10 cellular contexts compared by ENCODE assay signal in genomic region chr10:16967000-16967865, GRCh38.
DNase-seq lines count a peak whose midpoint lies in the region; ATAC-seq, FAIRE-seq and TF ChIP-seq lines count a peak whose summit lies in the region.
"Had no signal": no experiment of that assay in that cellular context is flagged by ENCODE, and none has a peak within 500 bp of the region (broad histone marks: within the 10 kb centered on the region; RNA-seq: fewer than 3 reads in every experiment).

No MANE protein-coding gene starts in this region.

- H3K9ac ChIP-seq in HCT116 (ENCODE audit: low read length), result no peak overlapping the region
- no peak overlapping the region for H3K9ac ChIP-seq in HepG2 (ENCODE audit: insufficient read depth, low read depth, low read length)

- intact Hi-C loops in HCT116 (cut with micrococcal nuclease) (no loop called here), HepG2 (cut with micrococcal nuclease; ENCODE audit: unreplicated experiment) (no loop called here)

- H3K36me3 ChIP-seq in ACC112 (ENCODE audit: insufficient read depth, low read length) (no peaks in the 10 kb centered on the region), HCT116 (ENCODE audit: control insufficient read depth in 1 of 2, insufficient read depth in 2 of 2, low read length in 2 of 2) (no peaks in the 10 kb centered on the region), HepG2 (replicated peaks in 1 of 2; ENCODE audit: control insufficient read depth in 1 of 2, insufficient read depth in 2 of 2, low read length in 2 of 2) (no peaks in the 10 kb centered on the region)

- no peak for TF ChIP-seq EP300 in HepG2 (IDR thresholded peaks at IDR 0.05; ENCODE audit: low read depth in 2 of 2, low read length in 2 of 2)
- no peak for TF ChIP-seq EP300 in HepG2 (CRISPR knock-in tag; IDR thresholded peaks at IDR 0.05; ENCODE audit: borderline replicate concordance)

- H3K9me3 ChIP-seq in HCT116 (ENCODE audit: control insufficient read depth in 1 of 2, insufficient read depth in 1 of 2, low read depth in 1 of 2, low read length in 2 of 2), result no peaks in the 10 kb centered on the region
- no peaks in the 10 kb centered on the region for H3K9me3 ChIP-seq in HepG2 (ENCODE audit: low read length)

- H3K4me2 ChIP-seq in HCT116 (ENCODE audit: low read length), result peak overlapping the region; percentile 67; the same call in 1 of the 2 replicates
- H3K4me2 ChIP-seq in HepG2 (ENCODE audit: low read depth, low read length), result no peak overlapping the region

- H3K27ac ChIP-seq in ACC112 (ENCODE audit: low read depth, low read length) (peak overlapping the region; percentile 89), HCT116 (ENCODE audit: low read depth, low read length) (no peak overlapping the region), HepG2 (ENCODE audit: extremely low read length, insufficient read depth, low read length) (no peak overlapping the region)

- BruUV-seq in HCT116 (replicated peaks; lab: Mats Ljungman, UMichigan), result no TSS peak
- no TSS peak for BruUV-seq in HepG2 (replicated peaks; lab: Mats Ljungman, UMichigan)

- POLR2A ChIA-PET in HCT116 (lab: Charles Lee), result no interaction called here
- POLR2A ChIA-PET in HepG2 (lab: Yijun Ruan, JAX), result no interaction called here

- ATAC-seq in HCT116 (no peak), HepG2 (no peak), HG03280 (IDR thresholded peaks at IDR 0.05; ENCODE audit: unreplicated experiment) (no peak)
- ATAC-seq: naive thymus-derived CD8-positive, alpha-beta T cell; stimulated activated memory B cell treated with anti-CD40 and anti-IgM and Interleukin-4, amounts not matched to agents 10 μg/mL and 1 μg/mL and 100 μg/mL, for 72 hours had no signal

- H3K4me1 ChIP-seq in ACC112 (ENCODE audit: control insufficient read depth, insufficient read depth, low read length, unreplicated experiment), result peaks cover 38% of the 10 kb centered on the region
- H3K4me1 ChIP-seq in HCT116 (ENCODE audit: control insufficient read depth in 1 of 2, insufficient read depth in 2 of 2, low read length in 2 of 2), result peaks cover 22 to 36% of the 10 kb centered on the region in 2 experiments
- no peaks in the 10 kb centered on the region for H3K4me1 ChIP-seq in HepG2 (ENCODE audit: insufficient read depth, low read length)

- no peak for TF ChIP-seq POLR2A in HCT116 (IDR thresholded peaks at IDR 0.05; ENCODE audit: borderline replicate concordance, extremely low read depth, insufficient read depth, insufficient read length)
- TF ChIP-seq POLR2A in HepG2 (IDR thresholded peaks at IDR 0.05; ENCODE audit: insufficient read depth in 1 of 2, low read depth in 2 of 2, low read length in 2 of 2), result no peak

- H4K20me1 ChIP-seq in HCT116 (ENCODE audit: insufficient read depth) (no peaks in the 10 kb centered on the region), HepG2 (ENCODE audit: insufficient read depth, low read length) (no peaks in the 10 kb centered on the region)

- peak overlapping the region; percentile 45; the same call in 1 of the 2 replicates for H3K4me3 ChIP-seq in ACC112 (ENCODE audit: low read depth, low read length)
- H3K4me3 ChIP-seq in HCT116 (replicated peaks in 1 of 2; ENCODE audit: low read depth in 1 of 2, low read length in 2 of 2), result no peak overlapping the region
- H3K4me3 ChIP-seq in cardiac fibroblast (replicated peaks in 1 of 2; ENCODE audit: low read depth in 2 of 2, low read length in 2 of 2), result no peak overlapping the region
- no peak overlapping the region for H3K4me3 ChIP-seq in HepG2 (replicated peaks in 1 of 3; ENCODE audit: insufficient read depth in 1 of 3, low read depth in 2 of 3, low read length in 3 of 3)

- H3K9me2 ChIP-seq in HCT116 (ENCODE audit: insufficient read depth), result no peaks in the 10 kb centered on the region

- no peak for TF ChIP-seq CTCF in HCT116 (IDR thresholded peaks at IDR 0.05 in 2 of 3, conservative IDR thresholded peaks at IDR 0.05 in 1 of 3; ENCODE audit: borderline replicate concordance in 1 of 3, insufficient read depth in 1 of 3, low read depth in 2 of 3, low read length in 2 of 3)
- no peak for TF ChIP-seq CTCF in cardiac fibroblast (IDR thresholded peaks at IDR 0.05; ENCODE audit: low read depth, low read length)
- TF ChIP-seq CTCF in HepG2 (CRISPR knock-in tag; IDR thresholded peaks at IDR 0.05), result no peak

- in situ Hi-C loops in HepG2 (cut with HindIII; ENCODE audit: extremely low pct_ligation_motif_present, low pct_unique_long_range_greater_than_20kb), result no loop called here

- 57% methylated on average over 11 of the region's 11 CpGs for WGBS in HepG2 (ENCODE audit: low lambda C conversion rate)

- H2AFZ ChIP-seq in ACC112 (ENCODE audit: low read length, unreplicated experiment) (peak overlapping the region; percentile 11), HCT116 (ENCODE audit: low read depth, low read length, poor library complexity, severe bottlenecking) (peak overlapping the region; percentile 3), HepG2 (ENCODE audit: low read length) (no peak overlapping the region)

- no peak for TF ChIP-seq RAD21 in HCT116 (IDR thresholded peaks at IDR 0.05; ENCODE audit: low read depth)
- no peak for TF ChIP-seq RAD21 in HepG2 (CRISPR knock-in tag; IDR thresholded peaks at IDR 0.05)

- H3K79me2 ChIP-seq in ACC112 (ENCODE audit: control insufficient read depth, insufficient read depth, low read length, unreplicated experiment), result no peaks in the 10 kb centered on the region
- no peaks in the 10 kb centered on the region for H3K79me2 ChIP-seq in HCT116 (ENCODE audit: insufficient read depth, low read length)
- no peaks in the 10 kb centered on the region for H3K79me2 ChIP-seq in HepG2 (ENCODE audit: insufficient read depth, low read length)

- DNase-seq in HCT116 (ENCODE audit: low read depth, low spot score), result no peak
- DNase-seq in cardiac fibroblast (ENCODE audit: low read depth in 2 of 2), result peak; percentile 58 to 59
- peak; percentile 32 for DNase-seq in mucosa of gallbladder (ENCODE audit: low spot score)
- no peak for DNase-seq in NCI-H748 treated with DMSO at 0.1 percent for 48 hours (lab: John Stamatoyannopoulos, UW)
- DNase-seq in HepG2 (ENCODE audit: low spot score), result no peak
- DNase-seq in urothelium cell line (ENCODE audit: low spot score), result no peak
- DNase-seq: naive thymus-derived CD8-positive, alpha-beta T cell had no signal

- CTCF ChIA-PET in HCT116 (lab: Charles Lee) (no interaction called here), HepG2 (lab: Yijun Ruan, JAX; ENCODE audit: low intra/inter-chr PET ratio, low total read pairs) (no interaction called here)

- FAIRE-seq in HepG2 (lab: Jason Lieb, UNC), result no peak
- FAIRE-seq in urothelium cell line (lab: Jason Lieb, UNC), result no peak

- H3K27me3 ChIP-seq in ACC112 (ENCODE audit: insufficient read depth, low read length) (no peaks in the 10 kb centered on the region), HCT116 (ENCODE audit: insufficient read depth, low read length) (no peaks in the 10 kb centered on the region), HepG2 (ENCODE audit: control insufficient read depth in 1 of 2, insufficient read depth in 2 of 2, low read length in 2 of 2) (no peaks in the 10 kb centered on the region)

- RAD21 ChIA-PET in HCT116 (lab: Charles Lee; ENCODE audit: low non-redundant PET in 1 of 2, low total read pairs in 2 of 2, uncharacterized antibody in 2 of 2, unreplicated experiment in 2 of 2), result no interaction called here

TF ChIP-seq in HCT116, 20 proteins besides CTCF, POLR2A, EP300 and RAD21:
- no peak for TF ChIP-seq TCF7L2 (IDR thresholded peaks at IDR 0.05; ENCODE audit: borderline replicate concordance, extremely low read depth, insufficient read depth, insufficient read length)
TF ChIP-seq in HCT116: peak in this region for 0.

TF ChIP-seq in HepG2, 621 proteins besides CTCF, POLR2A, EP300 and RAD21 (continues in another document):
- TF ChIP-seq ZNF709 (CRISPR knock-in tag; IDR thresholded peaks at IDR 0.05), result no peak
- no peak for TF ChIP-seq MLXIP (CRISPR knock-in tag; IDR thresholded peaks at IDR 0.05; ENCODE audit: borderline replicate concordance)

Comparison
In these comparisons a context has a peak if more than half of its experiments do, and no peak if none do; other contexts are left out.
1. DNase-seq: peak in cardiac fibroblast (2 of 2) and mucosa of gallbladder (single experiment); none in HCT116 (single experiment), NCI-H748 treated with DMSO at 0.1 percent for 48 hours (single experiment), HepG2 (single experiment) and urothelium cell line (single experiment).